ENCODE assay signal across 37 cellular contexts in the genomic region with DNA sequence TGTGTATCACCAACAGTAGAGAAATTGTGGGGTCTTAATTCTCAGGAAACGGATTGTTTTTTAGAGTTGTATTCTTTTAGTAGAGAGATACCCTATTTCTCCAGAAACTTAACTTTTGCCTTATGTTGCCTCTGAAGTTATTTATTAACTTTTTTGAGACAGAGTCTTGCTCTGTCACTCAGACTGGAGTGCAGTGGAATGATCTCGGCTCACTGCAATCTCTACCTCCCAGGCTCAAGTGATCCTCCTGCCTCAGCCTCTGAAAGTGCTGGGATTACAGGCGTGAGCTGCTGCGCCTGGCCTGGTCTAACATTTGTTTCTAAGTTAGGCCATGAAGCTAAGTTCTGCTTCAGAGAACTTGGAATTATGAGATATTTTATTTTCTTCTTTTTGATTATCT.
"Had no signal": no experiment of that assay in that cellular context is flagged by ENCODE, and none has a peak within 500 bp of the region (broad histone marks: within the 10 kb centered on the region; RNA-seq: fewer than 3 reads in every experiment).

No MANE protein-coding gene starts in this region.

- DNase-seq: activated CD4-positive, alpha-beta T cell treated with anti-CD3 and anti-CD28 coated beads for 1 hour; activated CD4-positive, alpha-beta T cell treated with anti-CD3 and anti-CD28 coated beads for 48 hours; activated CD4-positive, alpha-beta T cell treated with anti-CD3 and anti-CD28 coated beads, Interleukin-2, amount 50 U/mL, for 4 hours; activated CD4-positive, CD25-positive, alpha-beta regulatory T cell; activated CD8-positive, alpha-beta T cell treated with anti-CD3 and anti-CD28 coated beads for 36 hours; activated effector memory CD4-positive, alpha-beta T cell treated with anti-CD3 and anti-CD28 coated beads, Interleukin-2, amount 50 U/mL, for 16 hours; activated naive CD4-positive, alpha-beta T cell; activated naive CD8-positive, alpha-beta T cell treated with anti-CD3 and anti-CD28 coated beads, Interleukin-2, amount 10 ng/mL, durations not matched to agents 7 days and 5 days; activated T-cell treated with anti-CD3 and anti-CD28 coated beads, Interleukin-2, amount 50 U/mL, for 1 hour; activated T-cell treated with anti-CD3 and anti-CD28 coated beads, Interleukin-2, amount 50 U/mL, for 72 hours; amygdala; body of pancreas; MM.1S; MV-4-11; NCI-H1092; NCI-H1436 treated with DMSO at 0.1 percent for 48 hours; NCI-H1694 treated with DMSO at 0.1 percent for 48 hours; NCI-H2029; NCI-H2107; NCI-H2171; NCI-H510A; NCI-H526; NCI-H748 treated with DMSO at 0.1 percent for 48 hours; NK-92 treated with Interleukin-12 subunit alpha and Interleukin-12 subunit beta, amount 100 ng/mL, for 24 hours; PC-3; Peyer's patch; SW 1271; T-helper 1 cell; T-helper 2 cell; T1000; WERI-Rb-1 had no signal

- H3K4me1 ChIP-seq: ascending aorta, body of pancreas, breast epithelium, Peyer's patch had no signal

- H3K27me3 ChIP-seq: ascending aorta, body of pancreas, breast epithelium, Peyer's patch had no signal

- H3K27ac ChIP-seq: ascending aorta, body of pancreas, breast epithelium, KMS-11, Peyer's patch, RWPE1, WERI-Rb-1 had no signal

- ATAC-seq: activated CD8-positive, alpha-beta T cell treated with anti-CD3 and anti-CD28 coated beads for 36 hours; activated T-cell treated with anti-CD3 and anti-CD28 coated beads, Interleukin-2, amount 50 U/mL, for 72 hours; activated T-helper 17 cell treated with anti-CD3 and anti-CD28 coated beads, Interleukin-2, amount 50 U/mL, for 72 hours; body of pancreas; PC-3; Right ventricle myocardium inferior had no signal

- H3K9me3 ChIP-seq: ascending aorta, body of pancreas, breast epithelium had no signal

- H3K36me3 ChIP-seq: ascending aorta, breast epithelium, Peyer's patch, WERI-Rb-1 had no signal

- H3K4me3 ChIP-seq: ascending aorta, body of pancreas, breast epithelium, Peyer's patch had no signal
